ENCODE assay signal across 9 cellular contexts in genomic region chr18:48547456-48548403, GRCh38. TPM values are rescaled to one million over a fixed set of nuclear protein-coding genes. Genes with fewer than 3 reads are reported as not detected.
DNase-seq lines count a peak whose midpoint lies in the region; ATAC-seq and TF ChIP-seq lines count a peak whose summit lies in the region.
"Had no signal": no experiment of that assay in that cellular context is flagged by ENCODE, and none has a peak within 500 bp of the region (broad histone marks: within the 10 kb centered on the region; RNA-seq: fewer than 3 reads in every experiment).

No MANE protein-coding gene starts in this region.

- H3K4me2 ChIP-seq in neuronal stem cell (ENCODE audit: insufficient read depth, low read length, poor library complexity, severe bottlenecking): no peak overlapping the region

- WGBS in neuronal stem cell (ENCODE audit: extremely low coverage in 2 of 2, insufficient read length in 2 of 2, insufficient replicate concordance in 1 of 2), 2 donors: no CpG with 5 or more reads among the region's 13 CpGs

- H3K27me3 ChIP-seq in Caco-2 (replicated peaks; ENCODE audit: control insufficient read depth, insufficient read depth, low read length) (no peaks in the 10 kb centered on the region), RWPE2 (ENCODE audit: insufficient read depth, poor library complexity, severe bottlenecking) (no peaks in the 10 kb centered on the region), neuronal stem cell (ENCODE audit: control insufficient read depth in 3 of 3, insufficient read depth in 3 of 3, low read depth in 1 of 3, low read length in 3 of 3) (no peaks in the 10 kb centered on the region), dorsolateral prefrontal cortex (no peaks in the 10 kb centered on the region)

- H2BK12ac ChIP-seq in neuronal stem cell (ENCODE audit: low read length): no peak overlapping the region

- TF ChIP-seq CTCF in Caco-2 (IDR thresholded peaks at IDR 0.05; ENCODE audit: insufficient read depth in 1 of 2, low read depth in 1 of 2, low read length in 1 of 2, severe bottlenecking in 1 of 2, unreplicated experiment in 1 of 2): no peak
- no peak for TF ChIP-seq CTCF in RWPE2 (IDR thresholded peaks at IDR 0.05; ENCODE audit: poor library complexity, severe bottlenecking)
- TF ChIP-seq CTCF in fibroblast of pulmonary artery (IDR thresholded peaks at IDR 0.05; ENCODE audit: low read length, missing control alignments): no peak
- no peak for TF ChIP-seq CTCF in dorsolateral prefrontal cortex (IDR thresholded peaks at IDR 0.05 in 54 of 56, conservative IDR thresholded peaks at IDR 0.05 in 2 of 56; ENCODE audit: low read depth in 1 of 56, partially characterized antibody in 56 of 56)

- CTCF ChIA-PET in Caco-2 (lab: Charles Lee): no interaction called here

- H3K4ac ChIP-seq in neuronal stem cell (ENCODE audit: low read length): no peak overlapping the region

- no peak overlapping the region for H3K14ac ChIP-seq in neuronal stem cell (ENCODE audit: low read length)

- H3K27ac ChIP-seq in RWPE2 (ENCODE audit: poor library complexity, severe bottlenecking) (peak overlapping the region; percentile 33), neuronal stem cell (replicated peaks; ENCODE audit: low read length) (no peak overlapping the region), dorsolateral prefrontal cortex (peak overlapping the region in 25 of 59 donors; percentile 1 to 74 (median 28))

- no peak overlapping the region for H2BK120ac ChIP-seq in neuronal stem cell (ENCODE audit: low read depth, low read length)

- peak overlapping the region; percentile 78 for H3K18ac ChIP-seq in neuronal stem cell (ENCODE audit: low read length)

- no peak overlapping the region for H3K4me3 Mint-ChIP-seq in Caco-2 (ENCODE audit: unreplicated experiment)

- POLR2A ChIA-PET in Caco-2 (lab: Charles Lee): interaction anchor here (1.0 kb wide), 1 partner anchor 59 kb away, joined by 3 read pairs; no protein-coding TSS in a partner anchor

- intact Hi-C loops in Caco-2 (cut with micrococcal nuclease; ENCODE audit: unreplicated experiment) (no loop called here), dorsolateral prefrontal cortex (cut with DNase I) (loop anchor here in 1 of 2 donors (2.0 kb wide), 1 partner anchor 115 kb away; no protein-coding TSS in a partner anchor)

- ATAC-seq in RWPE2 (ENCODE audit: low read depth) (peak; percentile 91), HG02588 (IDR thresholded peaks at IDR 0.05; ENCODE audit: unreplicated experiment) (no peak)

- H3K4me3 ChIP-seq in Caco-2 (ENCODE audit: low read depth, low read length) (no peak overlapping the region), RWPE2 (ENCODE audit: severe bottlenecking) (no peak overlapping the region), fibroblast of pulmonary artery (replicated peaks; ENCODE audit: low read depth, low read length) (no peak overlapping the region), neuronal stem cell (ENCODE audit: low read length in 2 of 2) (no peak overlapping the region), dorsolateral prefrontal cortex (no peak overlapping the region)

- no peaks in the 10 kb centered on the region for H3K36me3 ChIP-seq in Caco-2 (ENCODE audit: control insufficient read depth, insufficient read depth, low read length)
- peaks cover 13% of the 10 kb centered on the region; the same call in 1 of the 2 replicates for H3K36me3 ChIP-seq in RWPE2 (ENCODE audit: low read depth)
- H3K36me3 ChIP-seq in neuronal stem cell (replicated peaks in 1 of 2; ENCODE audit: control insufficient read depth in 2 of 2, insufficient read depth in 2 of 2, low read length in 2 of 2): no peaks in the 10 kb centered on the region

- H4K91ac ChIP-seq in neuronal stem cell (ENCODE audit: low read depth, low read length, poor library complexity): no peak overlapping the region

- no peak overlapping the region for H4K8ac ChIP-seq in neuronal stem cell (ENCODE audit: low read depth, low read length)

- H3K79me1 ChIP-seq in neuronal stem cell (ENCODE audit: low read depth, low read length): no peaks in the 10 kb centered on the region

- H2BK15ac ChIP-seq in neuronal stem cell (ENCODE audit: low read length): no peak overlapping the region

- no peak overlapping the region for H2AK5ac ChIP-seq in neuronal stem cell (ENCODE audit: low read depth, low read length)

- H3K9me3 Mint-ChIP-seq in Caco-2 (ENCODE audit: unreplicated experiment): no peaks in the 10 kb centered on the region

- peaks cover 28% of the 10 kb centered on the region for H3K4me1 Mint-ChIP-seq in Caco-2 (ENCODE audit: low read depth, unreplicated experiment)

- BruUV-seq in Caco-2 (replicated peaks; lab: Mats Ljungman, UMichigan): no TSS peak

- DNase-seq in Caco-2 (peak; percentile 46 to 50), RWPE2 (ENCODE audit: low spot score) (no peak), fibroblast of pulmonary artery (ENCODE audit: low read depth) (peak; percentile 74), neuronal stem cell (ENCODE audit: low spot score) (no peak), HPDE6-E6E7 (ENCODE audit: extremely low spot score) (no peak), dorsolateral prefrontal cortex (no peak), COLO668 (lab: John Stamatoyannopoulos, UW; ENCODE audit: unreplicated experiment) (no peak)
- DNase-seq: T-helper 9 cell had no signal

- H3K9me3 ChIP-seq in Caco-2 (no peaks in the 10 kb centered on the region), RWPE2 (ENCODE audit: severe bottlenecking) (no peaks in the 10 kb centered on the region), neuronal stem cell (replicated peaks in 1 of 2; ENCODE audit: control insufficient read depth in 2 of 2, insufficient read depth in 1 of 2, low read depth in 1 of 2, low read length in 2 of 2) (no peaks in the 10 kb centered on the region)

- H2BK5ac ChIP-seq in neuronal stem cell (ENCODE audit: low read length): no peak overlapping the region

- H3K27ac Mint-ChIP-seq in Caco-2 (ENCODE audit: unreplicated experiment): peak overlapping the region; percentile 66

- H3K23ac ChIP-seq in neuronal stem cell (ENCODE audit: low read depth, low read length, poor library complexity): no peak overlapping the region

- H2AFZ ChIP-seq in neuronal stem cell (ENCODE audit: low read length): no peak overlapping the region

- H3K9ac ChIP-seq in neuronal stem cell (ENCODE audit: low read depth, low read length, poor library complexity): no peak overlapping the region

- H3K27me3 Mint-ChIP-seq in Caco-2 (ENCODE audit: insufficient read depth, unreplicated experiment): no peaks in the 10 kb centered on the region

- H3K36me3 Mint-ChIP-seq in Caco-2 (ENCODE audit: insufficient read depth, unreplicated experiment): peaks cover 11% of the 10 kb centered on the region

- H3K4me1 ChIP-seq in Caco-2: peaks cover 29% of the 10 kb centered on the region
- H3K4me1 ChIP-seq in RWPE2 (ENCODE audit: insufficient read depth, poor library complexity, severe bottlenecking): peaks cover 50% of the 10 kb centered on the region
- peaks cover 28 to 40% of the 10 kb centered on the region in 2 donors for H3K4me1 ChIP-seq in neuronal stem cell (ENCODE audit: control insufficient read depth in 2 of 2, insufficient read depth in 1 of 2, low read depth in 1 of 2, low read length in 2 of 2)

RNA-seq across cellular contexts. Expression of gene CTIF, which starts 8.9 kb away (rescaled TPM):
- total RNA-seq in Caco-2 (2022) (19.9 and 21.4 TPM in 2 replicates), dorsolateral prefrontal cortex (100 to 1,000 TPM; 148 to 308 (median 218) TPM)
- 20.8 TPM for polyA plus RNA-seq in neuronal stem cell (2013, experiment 1 of 2)
- polyA plus RNA-seq in neuronal stem cell (2013, experiment 2 of 2): 20.2 TPM

Comparison
In these comparisons a context has a peak if more than half of its experiments do, and no peak if none do; other contexts are left out.
1. DNase-seq: peak in Caco-2 (2 of 2) and fibroblast of pulmonary artery (single experiment); none in RWPE2 (single experiment), neuronal stem cell (single experiment), HPDE6-E6E7 (single experiment), dorsolateral prefrontal cortex (0 of 10) and COLO668 (single experiment).